ENCODE assay signal across 33 cellular contexts in genomic region chr2:121148481-121148880, GRCh38.
"Had no signal": no experiment of that assay in that cellular context is flagged by ENCODE, and none has a peak within 500 bp of the region (broad histone marks: within the 10 kb centered on the region; RNA-seq: fewer than 3 reads in every experiment).

No MANE protein-coding gene starts in this region.

- FAIRE-seq: astrocyte had no signal

- H3K4me3 ChIP-seq: adrenal gland, ascending aorta, body of pancreas, breast epithelium, cardiac muscle cell had no signal

- H3K27me3 ChIP-seq: adrenal gland, ascending aorta, body of pancreas, brain microvascular endothelial cell, breast epithelium, cardiac muscle cell had no signal

- ATAC-seq: activated naive CD4-positive, alpha-beta T cell treated with anti-CD3 and anti-CD28 coated beads, Interleukin-2, amount 50 U/mL, for 72 hours; activated naive CD8-positive, alpha-beta T cell treated with anti-CD3 and anti-CD28 coated beads, Interleukin-2, amount 50 U/mL, for 24 hours; activated T-cell treated with anti-CD3 and anti-CD28 coated beads, Interleukin-2, amount 50 U/mL, for 4 hours; activated T-cell treated with anti-CD3 and anti-CD28 coated beads, Interleukin-2, amount 50 U/mL, for 72 hours; activated T-helper 17 cell treated with anti-CD3 and anti-CD28 coated beads, Interleukin-2, amount 50 U/mL, for 72 hours; body of pancreas had no signal

- H3K4me1 ChIP-seq: adrenal gland, ascending aorta, body of pancreas, breast epithelium had no signal

- H3K27ac ChIP-seq: adrenal gland, ascending aorta, body of pancreas, brain microvascular endothelial cell, breast epithelium, cardiac muscle cell had no signal

- H3K36me3 ChIP-seq: adrenal gland, ascending aorta, brain microvascular endothelial cell, breast epithelium, cardiac muscle cell had no signal

- H3K9me3 ChIP-seq: adrenal gland, ascending aorta, body of pancreas, breast epithelium had no signal

- DNase-seq: activated effector memory CD4-positive, alpha-beta T cell treated with anti-CD3 and anti-CD28 coated beads, Interleukin-2, amount 50 U/mL, for 16 hours; activated effector memory CD4-positive, alpha-beta T cell treated with Interleukin-2 at 50 U/mL for 16 hours; activated gamma-delta T cell; activated gamma-delta T cell treated with Interleukin-2 at 50 U/mL for 16 hours; activated naive CD4-positive, alpha-beta T cell; activated naive CD4-positive, alpha-beta T cell treated with anti-CD3 and anti-CD28 coated beads for 36 hours; activated naive CD4-positive, alpha-beta T cell treated with anti-CD3 and anti-CD28 coated beads, Interleukin-2, amount 10 ng/mL, durations not matched to agents 7 days and 5 days; activated naive CD4-positive, alpha-beta T cell treated with anti-CD3 and anti-CD28 coated beads, Interleukin-2, amount 50 U/mL, for 16 hours; activated naive CD4-positive, alpha-beta T cell treated with Interleukin-2 at 50 U/mL for 16 hours; activated naive CD8-positive, alpha-beta T cell treated with anti-CD3 and anti-CD28 coated beads for 36 hours; activated naive CD8-positive, alpha-beta T cell treated with anti-CD3 and anti-CD28 coated beads, Interleukin-2, amount 10 ng/mL, durations not matched to agents 7 days and 5 days; activated naive CD8-positive, alpha-beta T cell treated with anti-CD3 and anti-CD28 coated beads, Interleukin-2, amount 50 U/mL, for 24 hours; activated T-cell treated with anti-CD3 and anti-CD28 coated beads, Interleukin-2, amount 50 U/mL, for 1 hour; activated T-cell treated with anti-CD3 and anti-CD28 coated beads, Interleukin-2, amount 50 U/mL, for 24 hours; activated T-cell treated with anti-CD3 and anti-CD28 coated beads, Interleukin-2, amount 50 U/mL, for 4 hours; activated T-cell treated with anti-CD3 and anti-CD28 coated beads, Interleukin-2, amount 50 U/mL, for 48 hours; activated T-cell treated with anti-CD3 and anti-CD28 coated beads, Interleukin-2, amount 50 U/mL, for 72 hours; adrenal gland; amniotic stem cell; amygdala; anterior cingulate cortex; aorta; body of pancreas; brain microvascular endothelial cell; caudate nucleus; central memory CD4-positive, alpha-beta T cell; cerebellar nuclear complex had no signal
